In genomic region chr1:82392513-82392912, GRCh38 we compare ENCODE assay signal across 23 cellular contexts.
DNase-seq lines count a peak whose midpoint lies in the region; ATAC-seq, FAIRE-seq and TF ChIP-seq lines count a peak whose summit lies in the region.
"Had no signal": no experiment of that assay in that cellular context is flagged by ENCODE, and none has a peak within 500 bp of the region (broad histone marks: within the 10 kb centered on the region; RNA-seq: fewer than 3 reads in every experiment).

No MANE protein-coding gene starts in this region.

- H3K4me3 ChIP-seq in RWPE2 (ENCODE audit: severe bottlenecking) (no peak overlapping the region), epithelial cell of esophagus (ENCODE audit: low read length) (no peak overlapping the region), WERI-Rb-1 (ENCODE audit: low read depth, low read length) (no peak overlapping the region), HAP-1 (no peak overlapping the region)
- H3K4me3 ChIP-seq: colonic mucosa, pancreas, Peyer's patch, skin epidermis, suprapubic skin had no signal

- H3K36me3 ChIP-seq in RWPE2 (ENCODE audit: low read depth) (no peaks in the 10 kb centered on the region), WERI-Rb-1 (no peaks in the 10 kb centered on the region), HAP-1 (replicated peaks) (no peaks in the 10 kb centered on the region)
- H3K36me3 ChIP-seq: colonic mucosa, pancreas, Peyer's patch, suprapubic skin had no signal

- peak; percentile 57 for FAIRE-seq in H54 (lab: Jason Lieb, UNC)
- FAIRE-seq: GM18507, pancreas, TTC549 had no signal

- no peak for TF ChIP-seq CTCF in RWPE2 (IDR thresholded peaks at IDR 0.05; ENCODE audit: poor library complexity, severe bottlenecking)
- TF ChIP-seq CTCF in epithelial cell of esophagus (IDR thresholded peaks at IDR 0.05; ENCODE audit: insufficient read depth, low read depth, low read length, missing control alignments): no peak
- TF ChIP-seq CTCF in WERI-Rb-1 (IDR thresholded peaks at IDR 0.05; ENCODE audit: low read depth, low read length): no peak

- peak; percentile 84 for ATAC-seq in RWPE2 (ENCODE audit: low read depth)
- no peak for ATAC-seq in HG03097 (IDR thresholded peaks at IDR 0.05; ENCODE audit: low FRiP score, unreplicated experiment)
- ATAC-seq: naive thymus-derived CD4-positive, alpha-beta T cell; pancreas had no signal

- H3K27ac ChIP-seq in RWPE2 (ENCODE audit: poor library complexity, severe bottlenecking) (peak overlapping the region; percentile 78), WERI-Rb-1 (no peak overlapping the region)
- H3K27ac ChIP-seq: colonic mucosa, pancreas, Peyer's patch, skin epidermis, suprapubic skin had no signal

- H3K27me3 ChIP-seq in RWPE2 (ENCODE audit: insufficient read depth, poor library complexity, severe bottlenecking) (no peaks in the 10 kb centered on the region), WERI-Rb-1 (ENCODE audit: insufficient read depth, low read depth, severe bottlenecking) (no peaks in the 10 kb centered on the region), HAP-1 (ENCODE audit: low read depth) (no peaks in the 10 kb centered on the region; the same call in 1 of the 2 replicates)
- H3K27me3 ChIP-seq: colonic mucosa, pancreas, Peyer's patch, suprapubic skin had no signal

- in situ Hi-C loops in HAP-1 (cut with MboI; ENCODE audit: low sequenced_read_pairs): no loop called here

- DNase-seq in H54 (ENCODE audit: insufficient read length, low spot score) (no peak), RWPE2 (ENCODE audit: low spot score) (no peak), epithelial cell of esophagus (ENCODE audit: low read depth) (peak; percentile 90), lung microvascular endothelial cell (ENCODE audit: low read depth in 2 of 2) (peak; percentile 7 to 11), WERI-Rb-1 (no peak), SHP77 (lab: John Stamatoyannopoulos, UW) (no peak), HAP-1 (ENCODE audit: low spot score in 2 of 2) (no peak)
- DNase-seq: activated CD4-positive, alpha-beta T cell treated with anti-CD3 and anti-CD28 coated beads, Interleukin-2, amount 50 U/mL, for 1 hour; colonic mucosa; H9; islet precursor cell; Kasumi-1; naive thymus-derived CD4-positive, alpha-beta T cell; NCI-H82; pancreas; Peyer's patch; stimulated activated CD4-positive, alpha-beta T cell treated with anti-CD3 and anti-CD28 coated beads, Interleukin-4, amount 100 ng/mL, for 1 hour; SW 1271 had no signal

- H3K9me3 ChIP-seq in RWPE2 (ENCODE audit: severe bottlenecking): no peaks in the 10 kb centered on the region
- no peaks in the 10 kb centered on the region for H3K9me3 ChIP-seq in WERI-Rb-1 (ENCODE audit: severe bottlenecking)
- no peaks in the 10 kb centered on the region for H3K9me3 ChIP-seq in HAP-1
- H3K9me3 ChIP-seq: colonic mucosa, pancreas, Peyer's patch, suprapubic skin had no signal

- H3K4me1 ChIP-seq in RWPE2 (ENCODE audit: insufficient read depth, poor library complexity, severe bottlenecking): peaks cover 35% of the 10 kb centered on the region
- H3K4me1 ChIP-seq in HAP-1: no peaks in the 10 kb centered on the region
- H3K4me1 ChIP-seq: colonic mucosa, pancreas, Peyer's patch, suprapubic skin had no signal

- no peak for TF ChIP-seq POLR2A in H54 (IDR thresholded peaks at IDR 0.05; ENCODE audit: low read depth, low read length)

Comparison
In these comparisons a context has a peak if more than half of its experiments do, and no peak if none do; other contexts are left out.
1. DNase-seq: peak in epithelial cell of esophagus (single experiment) and lung microvascular endothelial cell (2 of 2); none in H54 (single experiment), RWPE2 (single experiment), WERI-Rb-1 (single experiment), SHP77 (0 of 2) and HAP-1 (0 of 2).